In the genomic region with DNA sequence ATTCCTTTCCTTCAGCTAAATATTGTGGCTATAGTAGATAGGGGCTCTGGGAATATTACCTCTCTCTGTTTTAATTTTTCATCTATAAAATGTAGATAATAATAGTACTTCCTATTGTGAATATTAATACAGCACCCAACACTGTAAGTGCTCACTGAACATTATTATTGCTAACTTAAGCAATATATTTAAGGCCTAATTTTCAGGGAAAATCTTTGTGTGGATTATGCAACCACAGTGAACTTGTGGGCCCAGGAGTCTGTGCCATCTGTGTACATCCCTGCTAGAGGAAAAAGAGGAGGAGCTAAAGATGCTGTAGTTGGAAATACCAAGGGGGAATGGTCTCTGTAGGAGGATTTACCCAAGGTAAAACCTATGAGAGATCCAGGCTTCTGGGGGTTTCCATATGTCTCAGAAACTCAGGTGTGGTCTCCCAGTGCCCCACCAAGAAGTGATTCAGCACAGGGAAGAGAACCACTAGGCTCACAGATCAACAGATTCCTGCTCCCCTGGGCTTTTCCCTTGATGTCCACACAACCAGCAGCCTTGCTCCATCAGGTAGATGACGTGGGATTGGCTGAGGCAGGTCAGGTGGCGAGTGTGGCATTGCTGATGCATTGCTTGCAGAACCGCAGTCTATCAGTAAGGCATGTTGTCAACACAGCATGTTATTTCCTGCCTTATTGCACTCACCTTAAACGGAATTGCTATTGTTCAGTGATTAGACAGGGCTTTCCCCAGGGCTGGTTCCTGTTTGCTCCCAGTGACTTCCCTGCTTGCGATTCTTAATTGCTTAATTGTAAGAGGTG, we compare ENCODE assay signal across 2 cellular contexts.
TF ChIP-seq lines count a peak whose summit lies in the region.

No MANE protein-coding gene starts in this region.

TF ChIP-seq in HCT116, 20 proteins besides CTCF, POLR2A, EP300 and RAD21:
- TF ChIP-seq EZH2 (IDR thresholded peaks at IDR 0.05) (no peak), CBX3 (IDR thresholded peaks at IDR 0.05; ENCODE audit: low read depth) (no peak), CEBPB (IDR thresholded peaks at IDR 0.05; ENCODE audit: low read depth) (no peak), TCF7L2 (IDR thresholded peaks at IDR 0.05; ENCODE audit: borderline replicate concordance, extremely low read depth, insufficient read depth, insufficient read length) (no peak), ZNF274 (IDR thresholded peaks at IDR 0.05; ENCODE audit: low read depth, low read length) (no peak)
- TF ChIP-seq, protein P1, sequence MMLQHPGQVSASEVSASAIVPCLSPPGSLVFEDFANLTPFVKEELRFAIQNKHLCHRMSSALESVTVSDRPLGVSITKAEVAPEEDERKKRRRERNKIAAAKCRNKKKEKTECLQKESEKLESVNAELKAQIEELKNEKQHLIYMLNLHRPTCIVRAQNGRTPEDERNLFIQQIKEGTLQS (IDR thresholded peaks at IDR 0.05): no peak
- TF ChIP-seq, protein P2, sequence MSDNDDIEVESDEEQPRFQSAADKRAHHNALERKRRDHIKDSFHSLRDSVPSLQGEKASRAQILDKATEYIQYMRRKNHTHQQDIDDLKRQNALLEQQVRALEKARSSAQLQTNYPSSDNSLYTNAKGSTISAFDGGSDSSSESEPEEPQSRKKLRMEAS (IDR thresholded peaks at IDR 0.05): no peak

TF ChIP-seq in GM12878, 131 proteins besides CTCF, POLR2A, EP300 and RAD21 (continues in another document):
- TF ChIP-seq PML (IDR thresholded peaks at IDR 0.05; ENCODE audit: low read length) (no peak), RAD51 (IDR thresholded peaks at IDR 0.05) (peak; percentile 74), CREM (IDR thresholded peaks at IDR 0.05; ENCODE audit: low read depth) (no peak), SP1 (IDR thresholded peaks at IDR 0.05; ENCODE audit: low read depth, low read length) (no peak), ESRRA (IDR thresholded peaks at IDR 0.05; ENCODE audit: low read length) (no peak), SREBF1 (IDR thresholded peaks at IDR 0.05; ENCODE audit: low read length) (no peak), YY1 (IDR thresholded peaks at IDR 0.05; ENCODE audit: low read depth, low read length) (no peak), ZSCAN29 (IDR thresholded peaks at IDR 0.05) (no peak), SIX5 (IDR thresholded peaks at IDR 0.05; ENCODE audit: low read depth, low read length, severe bottlenecking) (no peak), TCF3 (IDR thresholded peaks at IDR 0.05; ENCODE audit: borderline replicate concordance, insufficient read depth, low read depth, low read length) (no peak), CEBPB (IDR thresholded peaks at IDR 0.05; ENCODE audit: borderline replicate concordance in 1 of 2, low read depth in 2 of 2, low read length in 2 of 2) (no peak), MYC (IDR thresholded peaks at IDR 0.05; ENCODE audit: insufficient read depth, insufficient read length, insufficient replicate concordance, low read length, severe bottlenecking) (no peak), ZZZ3 (IDR thresholded peaks at IDR 0.05; ENCODE audit: control insufficient read depth, insufficient read length, low read depth) (no peak), EED (IDR thresholded peaks at IDR 0.05; ENCODE audit: low read depth) (no peak), SUZ12 (IDR thresholded peaks at IDR 0.05; ENCODE audit: unreplicated experiment) (no peak), BMI1 (IDR thresholded peaks at IDR 0.05; ENCODE audit: borderline replicate concordance) (no peak), FOXK2 (IDR thresholded peaks at IDR 0.05) (peak; percentile 66; the same call in 1 of the 2 replicates), POLR2AphosphoS2 (IDR thresholded peaks at IDR 0.05; ENCODE audit: low read depth, low read length) (no peak), CREB1 (IDR thresholded peaks at IDR 0.05; ENCODE audit: low read depth) (no peak; the same call in 1 of the 2 replicates)
- TF ChIP-seq, protein P3, sequence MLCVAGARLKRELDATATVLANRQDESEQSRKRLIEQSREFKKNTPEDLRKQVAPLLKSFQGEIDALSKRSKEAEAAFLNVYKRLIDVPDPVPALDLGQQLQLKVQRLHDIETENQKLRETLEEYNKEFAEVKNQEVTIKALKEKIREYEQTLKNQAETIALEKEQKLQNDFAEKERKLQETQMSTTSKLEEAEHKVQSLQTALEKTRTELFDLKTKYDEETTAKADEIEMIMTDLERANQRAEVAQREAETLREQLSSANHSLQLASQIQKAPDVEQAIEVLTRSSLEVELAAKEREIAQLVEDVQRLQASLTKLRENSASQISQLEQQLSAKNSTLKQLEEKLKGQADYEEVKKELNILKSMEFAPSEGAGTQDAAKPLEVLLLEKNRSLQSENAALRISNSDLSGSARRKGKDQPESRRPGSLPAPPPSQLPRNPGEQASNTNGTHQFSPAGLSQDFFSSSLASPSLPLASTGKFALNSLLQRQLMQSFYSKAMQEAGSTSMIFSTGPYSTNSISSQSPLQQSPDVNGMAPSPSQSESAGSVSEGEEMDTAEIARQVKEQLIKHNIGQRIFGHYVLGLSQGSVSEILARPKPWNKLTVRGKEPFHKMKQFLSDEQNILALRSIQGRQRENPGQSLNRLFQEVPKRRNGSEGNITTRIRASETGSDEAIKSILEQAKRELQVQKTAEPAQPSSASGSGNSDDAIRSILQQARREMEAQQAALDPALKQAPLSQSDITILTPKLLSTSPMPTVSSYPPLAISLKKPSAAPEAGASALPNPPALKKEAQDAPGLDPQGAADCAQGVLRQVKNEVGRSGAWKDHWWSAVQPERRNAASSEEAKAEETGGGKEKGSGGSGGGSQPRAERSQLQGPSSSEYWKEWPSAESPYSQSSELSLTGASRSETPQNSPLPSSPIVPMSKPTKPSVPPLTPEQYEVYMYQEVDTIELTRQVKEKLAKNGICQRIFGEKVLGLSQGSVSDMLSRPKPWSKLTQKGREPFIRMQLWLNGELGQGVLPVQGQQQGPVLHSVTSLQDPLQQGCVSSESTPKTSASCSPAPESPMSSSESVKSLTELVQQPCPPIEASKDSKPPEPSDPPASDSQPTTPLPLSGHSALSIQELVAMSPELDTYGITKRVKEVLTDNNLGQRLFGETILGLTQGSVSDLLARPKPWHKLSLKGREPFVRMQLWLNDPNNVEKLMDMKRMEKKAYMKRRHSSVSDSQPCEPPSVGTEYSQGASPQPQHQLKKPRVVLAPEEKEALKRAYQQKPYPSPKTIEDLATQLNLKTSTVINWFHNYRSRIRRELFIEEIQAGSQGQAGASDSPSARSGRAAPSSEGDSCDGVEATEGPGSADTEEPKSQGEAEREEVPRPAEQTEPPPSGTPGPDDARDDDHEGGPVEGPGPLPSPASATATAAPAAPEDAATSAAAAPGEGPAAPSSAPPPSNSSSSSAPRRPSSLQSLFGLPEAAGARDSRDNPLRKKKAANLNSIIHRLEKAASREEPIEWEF (IDR thresholded peaks at IDR 0.05; ENCODE audit: insufficient replicate concordance, low read depth, low read length): no peak
- TF ChIP-seq, protein P4, sequence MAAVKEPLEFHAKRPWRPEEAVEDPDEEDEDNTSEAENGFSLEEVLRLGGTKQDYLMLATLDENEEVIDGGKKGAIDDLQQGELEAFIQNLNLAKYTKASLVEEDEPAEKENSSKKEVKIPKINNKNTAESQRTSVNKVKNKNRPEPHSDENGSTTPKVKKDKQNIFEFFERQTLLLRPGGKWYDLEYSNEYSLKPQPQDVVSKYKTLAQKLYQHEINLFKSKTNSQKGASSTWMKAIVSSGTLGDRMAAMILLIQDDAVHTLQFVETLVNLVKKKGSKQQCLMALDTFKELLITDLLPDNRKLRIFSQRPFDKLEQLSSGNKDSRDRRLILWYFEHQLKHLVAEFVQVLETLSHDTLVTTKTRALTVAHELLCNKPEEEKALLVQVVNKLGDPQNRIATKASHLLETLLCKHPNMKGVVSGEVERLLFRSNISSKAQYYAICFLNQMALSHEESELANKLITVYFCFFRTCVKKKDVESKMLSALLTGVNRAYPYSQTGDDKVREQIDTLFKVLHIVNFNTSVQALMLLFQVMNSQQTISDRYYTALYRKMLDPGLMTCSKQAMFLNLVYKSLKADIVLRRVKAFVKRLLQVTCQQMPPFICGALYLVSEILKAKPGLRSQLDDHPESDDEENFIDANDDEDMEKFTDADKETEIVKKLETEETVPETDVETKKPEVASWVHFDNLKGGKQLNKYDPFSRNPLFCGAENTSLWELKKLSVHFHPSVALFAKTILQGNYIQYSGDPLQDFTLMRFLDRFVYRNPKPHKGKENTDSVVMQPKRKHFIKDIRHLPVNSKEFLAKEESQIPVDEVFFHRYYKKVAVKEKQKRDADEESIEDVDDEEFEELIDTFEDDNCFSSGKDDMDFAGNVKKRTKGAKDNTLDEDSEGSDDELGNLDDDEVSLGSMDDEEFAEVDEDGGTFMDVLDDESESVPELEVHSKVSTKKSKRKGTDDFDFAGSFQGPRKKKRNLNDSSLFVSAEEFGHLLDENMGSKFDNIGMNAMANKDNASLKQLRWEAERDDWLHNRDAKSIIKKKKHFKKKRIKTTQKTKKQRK (IDR thresholded peaks at IDR 0.05; ENCODE audit: low read depth, low read length): no peak
- TF ChIP-seq, protein P5, sequence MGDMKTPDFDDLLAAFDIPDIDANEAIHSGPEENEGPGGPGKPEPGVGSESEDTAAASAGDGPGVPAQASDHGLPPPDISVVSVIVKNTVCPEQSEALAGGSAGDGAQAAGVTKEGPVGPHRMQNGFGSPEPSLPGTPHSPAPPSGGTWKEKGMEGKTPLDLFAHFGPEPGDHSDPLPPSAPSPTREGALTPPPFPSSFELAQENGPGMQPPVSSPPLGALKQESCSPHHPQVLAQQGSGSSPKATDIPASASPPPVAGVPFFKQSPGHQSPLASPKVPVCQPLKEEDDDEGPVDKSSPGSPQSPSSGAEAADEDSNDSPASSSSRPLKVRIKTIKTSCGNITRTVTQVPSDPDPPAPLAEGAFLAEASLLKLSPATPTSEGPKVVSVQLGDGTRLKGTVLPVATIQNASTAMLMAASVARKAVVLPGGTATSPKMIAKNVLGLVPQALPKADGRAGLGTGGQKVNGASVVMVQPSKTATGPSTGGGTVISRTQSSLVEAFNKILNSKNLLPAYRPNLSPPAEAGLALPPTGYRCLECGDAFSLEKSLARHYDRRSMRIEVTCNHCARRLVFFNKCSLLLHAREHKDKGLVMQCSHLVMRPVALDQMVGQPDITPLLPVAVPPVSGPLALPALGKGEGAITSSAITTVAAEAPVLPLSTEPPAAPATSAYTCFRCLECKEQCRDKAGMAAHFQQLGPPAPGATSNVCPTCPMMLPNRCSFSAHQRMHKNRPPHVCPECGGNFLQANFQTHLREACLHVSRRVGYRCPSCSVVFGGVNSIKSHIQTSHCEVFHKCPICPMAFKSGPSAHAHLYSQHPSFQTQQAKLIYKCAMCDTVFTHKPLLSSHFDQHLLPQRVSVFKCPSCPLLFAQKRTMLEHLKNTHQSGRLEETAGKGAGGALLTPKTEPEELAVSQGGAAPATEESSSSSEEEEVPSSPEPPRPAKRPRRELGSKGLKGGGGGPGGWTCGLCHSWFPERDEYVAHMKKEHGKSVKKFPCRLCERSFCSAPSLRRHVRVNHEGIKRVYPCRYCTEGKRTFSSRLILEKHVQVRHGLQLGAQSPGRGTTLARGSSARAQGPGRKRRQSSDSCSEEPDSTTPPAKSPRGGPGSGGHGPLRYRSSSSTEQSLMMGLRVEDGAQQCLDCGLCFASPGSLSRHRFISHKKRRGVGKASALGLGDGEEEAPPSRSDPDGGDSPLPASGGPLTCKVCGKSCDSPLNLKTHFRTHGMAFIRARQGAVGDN (IDR thresholded peaks at IDR 0.05): 0 out of 2 replicates have a peak, but pooled peaks have one; percentile 24
- TF ChIP-seq, protein P6, sequence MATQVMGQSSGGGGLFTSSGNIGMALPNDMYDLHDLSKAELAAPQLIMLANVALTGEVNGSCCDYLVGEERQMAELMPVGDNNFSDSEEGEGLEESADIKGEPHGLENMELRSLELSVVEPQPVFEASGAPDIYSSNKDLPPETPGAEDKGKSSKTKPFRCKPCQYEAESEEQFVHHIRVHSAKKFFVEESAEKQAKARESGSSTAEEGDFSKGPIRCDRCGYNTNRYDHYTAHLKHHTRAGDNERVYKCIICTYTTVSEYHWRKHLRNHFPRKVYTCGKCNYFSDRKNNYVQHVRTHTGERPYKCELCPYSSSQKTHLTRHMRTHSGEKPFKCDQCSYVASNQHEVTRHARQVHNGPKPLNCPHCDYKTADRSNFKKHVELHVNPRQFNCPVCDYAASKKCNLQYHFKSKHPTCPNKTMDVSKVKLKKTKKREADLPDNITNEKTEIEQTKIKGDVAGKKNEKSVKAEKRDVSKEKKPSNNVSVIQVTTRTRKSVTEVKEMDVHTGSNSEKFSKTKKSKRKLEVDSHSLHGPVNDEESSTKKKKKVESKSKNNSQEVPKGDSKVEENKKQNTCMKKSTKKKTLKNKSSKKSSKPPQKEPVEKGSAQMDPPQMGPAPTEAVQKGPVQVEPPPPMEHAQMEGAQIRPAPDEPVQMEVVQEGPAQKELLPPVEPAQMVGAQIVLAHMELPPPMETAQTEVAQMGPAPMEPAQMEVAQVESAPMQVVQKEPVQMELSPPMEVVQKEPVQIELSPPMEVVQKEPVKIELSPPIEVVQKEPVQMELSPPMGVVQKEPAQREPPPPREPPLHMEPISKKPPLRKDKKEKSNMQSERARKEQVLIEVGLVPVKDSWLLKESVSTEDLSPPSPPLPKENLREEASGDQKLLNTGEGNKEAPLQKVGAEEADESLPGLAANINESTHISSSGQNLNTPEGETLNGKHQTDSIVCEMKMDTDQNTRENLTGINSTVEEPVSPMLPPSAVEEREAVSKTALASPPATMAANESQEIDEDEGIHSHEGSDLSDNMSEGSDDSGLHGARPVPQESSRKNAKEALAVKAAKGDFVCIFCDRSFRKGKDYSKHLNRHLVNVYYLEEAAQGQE (IDR thresholded peaks at IDR 0.05; ENCODE audit: low read depth, low read length): no peak
- TF ChIP-seq, protein P7, sequence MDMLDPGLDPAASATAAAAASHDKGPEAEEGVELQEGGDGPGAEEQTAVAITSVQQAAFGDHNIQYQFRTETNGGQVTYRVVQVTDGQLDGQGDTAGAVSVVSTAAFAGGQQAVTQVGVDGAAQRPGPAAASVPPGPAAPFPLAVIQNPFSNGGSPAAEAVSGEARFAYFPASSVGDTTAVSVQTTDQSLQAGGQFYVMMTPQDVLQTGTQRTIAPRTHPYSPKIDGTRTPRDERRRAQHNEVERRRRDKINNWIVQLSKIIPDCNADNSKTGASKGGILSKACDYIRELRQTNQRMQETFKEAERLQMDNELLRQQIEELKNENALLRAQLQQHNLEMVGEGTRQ (IDR thresholded peaks at IDR 0.05; ENCODE audit: borderline replicate concordance, low read depth, low read length): peak; percentile 70
- TF ChIP-seq, protein P8, sequence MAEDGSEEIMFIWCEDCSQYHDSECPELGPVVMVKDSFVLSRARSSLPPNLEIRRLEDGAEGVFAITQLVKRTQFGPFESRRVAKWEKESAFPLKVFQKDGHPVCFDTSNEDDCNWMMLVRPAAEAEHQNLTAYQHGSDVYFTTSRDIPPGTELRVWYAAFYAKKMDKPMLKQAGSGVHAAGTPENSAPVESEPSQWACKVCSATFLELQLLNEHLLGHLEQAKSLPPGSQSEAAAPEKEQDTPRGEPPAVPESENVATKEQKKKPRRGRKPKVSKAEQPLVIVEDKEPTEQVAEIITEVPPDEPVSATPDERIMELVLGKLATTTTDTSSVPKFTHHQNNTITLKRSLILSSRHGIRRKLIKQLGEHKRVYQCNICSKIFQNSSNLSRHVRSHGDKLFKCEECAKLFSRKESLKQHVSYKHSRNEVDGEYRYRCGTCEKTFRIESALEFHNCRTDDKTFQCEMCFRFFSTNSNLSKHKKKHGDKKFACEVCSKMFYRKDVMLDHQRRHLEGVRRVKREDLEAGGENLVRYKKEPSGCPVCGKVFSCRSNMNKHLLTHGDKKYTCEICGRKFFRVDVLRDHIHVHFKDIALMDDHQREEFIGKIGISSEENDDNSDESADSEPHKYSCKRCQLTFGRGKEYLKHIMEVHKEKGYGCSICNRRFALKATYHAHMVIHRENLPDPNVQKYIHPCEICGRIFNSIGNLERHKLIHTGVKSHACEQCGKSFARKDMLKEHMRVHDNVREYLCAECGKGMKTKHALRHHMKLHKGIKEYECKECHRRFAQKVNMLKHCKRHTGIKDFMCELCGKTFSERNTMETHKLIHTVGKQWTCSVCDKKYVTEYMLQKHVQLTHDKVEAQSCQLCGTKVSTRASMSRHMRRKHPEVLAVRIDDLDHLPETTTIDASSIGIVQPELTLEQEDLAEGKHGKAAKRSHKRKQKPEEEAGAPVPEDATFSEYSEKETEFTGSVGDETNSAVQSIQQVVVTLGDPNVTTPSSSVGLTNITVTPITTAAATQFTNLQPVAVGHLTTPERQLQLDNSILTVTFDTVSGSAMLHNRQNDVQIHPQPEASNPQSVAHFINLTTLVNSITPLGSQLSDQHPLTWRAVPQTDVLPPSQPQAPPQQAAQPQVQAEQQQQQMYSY (CRISPR knock-in tag; IDR thresholded peaks at IDR 0.05): no peak
